ENCODE assay signal across 10 cellular contexts in the genomic region with DNA sequence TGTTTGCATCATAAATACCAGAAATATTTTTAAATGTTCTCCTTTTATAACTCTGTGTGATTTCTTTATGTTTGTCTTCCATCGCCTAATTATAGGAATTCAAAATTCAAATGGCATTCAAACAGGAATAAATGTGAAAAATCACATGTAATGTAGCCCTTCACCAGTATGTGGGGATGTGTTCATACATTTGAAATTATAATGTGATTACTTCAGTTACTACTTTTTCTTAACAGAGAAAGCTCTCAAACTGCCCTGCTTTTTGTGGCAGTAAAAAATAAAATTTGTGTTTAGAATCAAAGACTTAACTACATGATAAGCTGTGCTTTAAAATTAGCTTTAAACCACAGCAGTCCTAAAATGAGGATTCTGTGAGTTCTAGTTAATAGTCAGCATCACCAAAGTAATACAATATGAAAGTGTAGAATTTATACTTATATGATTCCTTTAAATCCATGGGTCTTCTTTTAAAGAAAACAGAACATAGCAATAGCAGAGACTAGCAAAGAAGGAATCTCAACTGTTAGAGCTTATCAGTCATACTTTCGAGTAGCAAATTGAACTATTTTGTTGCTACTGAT. TPM values are rescaled to one million over a fixed set of nuclear protein-coding genes. Genes with fewer than 3 reads are reported as not detected.
DNase-seq lines count a peak whose midpoint lies in the region; FAIRE-seq and TF ChIP-seq lines count a peak whose summit lies in the region.
"Had no signal": no experiment of that assay in that cellular context is flagged by ENCODE, and none has a peak within 500 bp of the region (broad histone marks: within the 10 kb centered on the region; RNA-seq: fewer than 3 reads in every experiment).

No MANE protein-coding gene starts in this region.

- no peaks in the 10 kb centered on the region for H3K9me3 Mint-ChIP-seq in HFFc6
- H3K9me3 Mint-ChIP-seq: activated T-cell treated with anti-CD3 and anti-CD28 coated beads, Interleukin-2, amount 50 U/mL, for 72 hours had no signal

- no peak for FAIRE-seq in GM12891 (lab: Jason Lieb, UNC)

- TF ChIP-seq CTCF in AG09309 (IDR thresholded peaks at IDR 0.05; ENCODE audit: control insufficient read depth, insufficient read depth, low read depth, low read length, missing control alignments) (peak; percentile 43), HFFc6 (IDR thresholded peaks at IDR 0.05) (peak; percentile 81), astrocyte of the cerebellum (IDR thresholded peaks at IDR 0.05; ENCODE audit: low read depth, low read length, missing control alignments) (peak; percentile 25)

- H3K4me1 Mint-ChIP-seq in HFFc6 (ENCODE audit: low read depth) = peaks cover 68% of the 10 kb centered on the region

- H3K27me3 Mint-ChIP-seq in HFFc6 (ENCODE audit: insufficient read depth) = no peaks in the 10 kb centered on the region; the same call in 1 of the 2 replicates

- H3K36me3 Mint-ChIP-seq in HFFc6 (ENCODE audit: low read depth) = no peaks in the 10 kb centered on the region

- H3K4me3 ChIP-seq in AG09309 (ENCODE audit: control insufficient read depth, low read depth, low read length) (no peak overlapping the region), astrocyte of the cerebellum (ENCODE audit: low read depth, low read length) (no peak overlapping the region)

- no peak for TF ChIP-seq POLR2A in GM12891 (IDR thresholded peaks at IDR 0.05; ENCODE audit: low read depth, low read length)

- H3K27ac Mint-ChIP-seq in HFFc6 = peak overlapping the region; percentile 78
- H3K27ac Mint-ChIP-seq: activated T-cell treated with anti-CD3 and anti-CD28 coated beads, Interleukin-2, amount 50 U/mL, for 72 hours had no signal

- in situ Hi-C loops in astrocyte of the cerebellum (cut with HindIII; ENCODE audit: low sequenced_read_pairs) = no loop called here

- H3K4me3 Mint-ChIP-seq in HFFc6 = no peak overlapping the region
- H3K4me3 Mint-ChIP-seq: activated T-cell treated with anti-CD3 and anti-CD28 coated beads, Interleukin-2, amount 50 U/mL, for 72 hours had no signal

- DNase-seq in AG09309 (ENCODE audit: low read depth) = no peak
- DNase-seq in HFFc6 = peak; percentile 66
- DNase-seq in astrocyte of the cerebellum (ENCODE audit: low read depth) = peak; percentile 43
- DNase-seq in kidney tubule cell (ENCODE audit: low spot score) = peak; percentile 47
- DNase-seq in ureter (ENCODE audit: low spot score) = no peak
- no peak for DNase-seq in NCI-H1105 treated with DMSO at 0.1 percent for 48 hours (lab: John Stamatoyannopoulos, UW)
- DNase-seq in GM12891 (ENCODE audit: insufficient read length, low spot score) = no peak
- no peak for DNase-seq in NCI-H1092 treated with DMSO at 0.1 percent for 48 hours (lab: John Stamatoyannopoulos, UW)
- DNase-seq: activated T-cell treated with anti-CD3 and anti-CD28 coated beads, Interleukin-2, amount 50 U/mL, for 72 hours; NCI-H345 had no signal

TF ChIP-seq in GM12891, 5 proteins besides CTCF, POLR2A, EP300 and RAD21:
- TF ChIP-seq POU2F2 (IDR thresholded peaks at IDR 0.05; ENCODE audit: low read depth, low read length) = no peak
- TF ChIP-seq TAF1 (IDR thresholded peaks at IDR 0.05; ENCODE audit: low read depth, low read length) = no peak
- TF ChIP-seq POLR2AphosphoS5 (IDR thresholded peaks at IDR 0.05; ENCODE audit: low read depth, low read length) = no peak
- TF ChIP-seq PAX5 (IDR thresholded peaks at IDR 0.05; ENCODE audit: insufficient read depth, low read length, severe bottlenecking) = no peak

RNA-seq across cellular contexts. Expression of a gene that starts 7.8 kb away (rescaled TPM):
- 100 to 1,000 TPM; 220 to 297 (median 279) TPM for total RNA-seq in HFFc6 (2021; fragmentation: NEBNext Ultra II Directional; extraction: Animal tissue kit (Norgen Biotek cat#: 25700))
- 79.5 TPM for total RNA-seq in ureter
- 20.7 TPM for polyA plus RNA-seq in GM12891 (2012; ENCODE audit: low read depth, missing spikeins)

RNA-seq across cellular contexts. Expression of a gene that starts 26.4 kb away (rescaled TPM):
- total RNA-seq in HFFc6 (2021; fragmentation: NEBNext Ultra II Directional; extraction: Animal tissue kit (Norgen Biotek cat#: 25700)) = 10 to 100 TPM; 70.3 to 89.1 (median 80.1) TPM
- total RNA-seq in ureter = 0.08 TPM
- not detected for polyA plus RNA-seq in GM12891 (2012; ENCODE audit: low read depth, missing spikeins)
- total RNA-seq: activated T-cell treated with anti-CD3 and anti-CD28 coated beads, Interleukin-2, amount 50 U/mL, for 72 hours had no signal

Comparison
In these comparisons a context has a peak if more than half of its experiments do, and no peak if none do; other contexts are left out.
1. DNase-seq: peak in HFFc6 (single experiment), astrocyte of the cerebellum (single experiment) and kidney tubule cell (single experiment); none in AG09309 (single experiment), ureter (single experiment), NCI-H1105 treated with DMSO at 0.1 percent for 48 hours (single experiment), GM12891 (single experiment) and NCI-H1092 treated with DMSO at 0.1 percent for 48 hours (single experiment).
2. CTCF ChIP-seq: peak in every context shown above with its lines; median percentile 81 in HFFc6; 43 in AG09309; 25 in astrocyte of the cerebellum.
3. RNA of a gene that starts 26.4 kb away (total RNA-seq): 70.3 to 89.1 TPM in HFFc6; 0.08 TPM in ureter (single experiment); every median in the first group is over 10 times any median in the second.